25 cellular contexts compared by ENCODE assay signal in genomic region chr9:38659538-38659937, GRCh38. TPM values are rescaled to one million over a fixed set of nuclear protein-coding genes. Genes with fewer than 3 reads are reported as not detected.
"Had no signal": no experiment of that assay in that cellular context is flagged by ENCODE, and none has a peak within 500 bp of the region (broad histone marks: within the 10 kb centered on the region; RNA-seq: fewer than 3 reads in every experiment).

No MANE protein-coding gene starts in this region.

- ATAC-seq: left cardiac atrium; left lung; naive thymus-derived CD4-positive, alpha-beta T cell; right cardiac atrium; stimulated activated memory B cell treated with anti-CD40 and anti-IgM and Interleukin-4, amounts not matched to agents 10 μg/mL and 1 μg/mL and 100 μg/mL, for 72 hours; stimulated activated naive CD8-positive, alpha-beta T cell treated with anti-CD3 and anti-CD28 coated beads, Interleukin-15, Interleukin-2, amounts not matched to agents 100 U/mL and 50 U/mL, for 24 hours had no signal

- H3K27ac ChIP-seq: cardiac muscle cell, esophagus squamous epithelium, hepatocyte, left lung, neural progenitor cell, parathyroid adenoma, prostate gland, sigmoid colon, testis, tibial artery had no signal

- H3K36me3 ChIP-seq: cardiac muscle cell, esophagus squamous epithelium, left lung, neural progenitor cell, prostate gland, sigmoid colon, tibial artery had no signal

- H3K9me3 ChIP-seq: esophagus squamous epithelium, left lung, prostate gland, sigmoid colon, testis, tibial artery had no signal

- H3K4me3 ChIP-seq: cardiac muscle cell, esophagus squamous epithelium, hepatocyte, left lung, neural progenitor cell, prostate gland, sigmoid colon, testis, tibial artery had no signal

- DNase-seq: effector memory CD4-positive, alpha-beta T cell; esophagus squamous epithelium; foreskin melanocyte; kidney; left cardiac atrium; left lung; mesendoderm; midbrain; naive thymus-derived CD4-positive, alpha-beta T cell; right cardiac atrium; sigmoid colon; stimulated activated CD4-positive, alpha-beta T cell treated with anti-CD3 and anti-CD28 coated beads, Interleukin-2, amount 100 ng/mL, for 24 hours; stimulated activated CD4-positive, alpha-beta T cell treated with anti-CD3 and anti-CD28 coated beads, Interleukin-4, amount 100 ng/mL, for 24 hours; stimulated activated naive CD8-positive, alpha-beta T cell treated with anti-CD3 and anti-CD28 coated beads, Interleukin-15, Interleukin-2, amounts not matched to agents 100 U/mL and 50 U/mL, for 24 hours; testis; tibial artery had no signal

- H3K27me3 ChIP-seq: esophagus squamous epithelium, neural progenitor cell, sigmoid colon, testis had no signal

- H3K4me1 ChIP-seq: esophagus squamous epithelium, left lung, neural progenitor cell, parathyroid adenoma, prostate gland, sigmoid colon, testis, tibial artery had no signal

RNA-seq across cellular contexts. Expression of gene ANKRD18A, which starts 39.1 kb away (rescaled TPM):
- total RNA-seq: endothelial cell of umbilical vein, lung microvascular endothelial cell, osteoblast had no signal
